1 cellular context compared by ENCODE assay signal in the genomic region with DNA sequence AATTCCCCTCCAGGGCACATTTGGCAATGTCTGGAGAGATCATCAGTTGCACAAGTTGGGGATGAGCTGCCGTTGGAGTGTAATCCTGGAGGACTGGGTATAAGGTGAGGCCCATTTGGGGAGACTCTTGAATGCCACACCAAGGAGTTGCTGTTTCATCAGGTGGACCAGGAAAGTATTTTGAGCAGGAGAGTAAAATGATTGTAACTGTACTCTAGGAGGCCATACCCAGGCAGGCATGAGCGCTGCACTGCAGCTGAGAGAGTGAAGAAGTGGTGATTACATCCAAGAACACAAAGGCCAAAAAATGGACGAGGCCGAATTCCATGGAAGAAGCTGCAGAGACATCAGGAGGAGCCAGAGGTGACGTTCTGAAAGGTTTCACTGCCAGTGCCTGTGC.
TF ChIP-seq lines count a peak whose summit lies in the region.

No MANE protein-coding gene starts in this region.

TF ChIP-seq in WTC11, 78 proteins besides CTCF, POLR2A, EP300 and RAD21 (continued from another document):
- TF ChIP-seq, protein P1, sequence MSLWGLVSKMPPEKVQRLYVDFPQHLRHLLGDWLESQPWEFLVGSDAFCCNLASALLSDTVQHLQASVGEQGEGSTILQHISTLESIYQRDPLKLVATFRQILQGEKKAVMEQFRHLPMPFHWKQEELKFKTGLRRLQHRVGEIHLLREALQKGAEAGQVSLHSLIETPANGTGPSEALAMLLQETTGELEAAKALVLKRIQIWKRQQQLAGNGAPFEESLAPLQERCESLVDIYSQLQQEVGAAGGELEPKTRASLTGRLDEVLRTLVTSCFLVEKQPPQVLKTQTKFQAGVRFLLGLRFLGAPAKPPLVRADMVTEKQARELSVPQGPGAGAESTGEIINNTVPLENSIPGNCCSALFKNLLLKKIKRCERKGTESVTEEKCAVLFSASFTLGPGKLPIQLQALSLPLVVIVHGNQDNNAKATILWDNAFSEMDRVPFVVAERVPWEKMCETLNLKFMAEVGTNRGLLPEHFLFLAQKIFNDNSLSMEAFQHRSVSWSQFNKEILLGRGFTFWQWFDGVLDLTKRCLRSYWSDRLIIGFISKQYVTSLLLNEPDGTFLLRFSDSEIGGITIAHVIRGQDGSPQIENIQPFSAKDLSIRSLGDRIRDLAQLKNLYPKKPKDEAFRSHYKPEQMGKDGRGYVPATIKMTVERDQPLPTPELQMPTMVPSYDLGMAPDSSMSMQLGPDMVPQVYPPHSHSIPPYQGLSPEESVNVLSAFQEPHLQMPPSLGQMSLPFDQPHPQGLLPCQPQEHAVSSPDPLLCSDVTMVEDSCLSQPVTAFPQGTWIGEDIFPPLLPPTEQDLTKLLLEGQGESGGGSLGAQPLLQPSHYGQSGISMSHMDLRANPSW (CRISPR knock-in tag; conservative IDR thresholded peaks at IDR 0.05; ENCODE audit: low read depth): no peak
- TF ChIP-seq ZNF219 (CRISPR knock-in tag; IDR thresholded peaks at IDR 0.05; ENCODE audit: borderline replicate concordance): no peak
- TF ChIP-seq GRHL2 (CRISPR knock-in tag; IDR thresholded peaks at IDR 0.05; ENCODE audit: insufficient replicate concordance, severe bottlenecking): no peak
- TF ChIP-seq, protein P2, sequence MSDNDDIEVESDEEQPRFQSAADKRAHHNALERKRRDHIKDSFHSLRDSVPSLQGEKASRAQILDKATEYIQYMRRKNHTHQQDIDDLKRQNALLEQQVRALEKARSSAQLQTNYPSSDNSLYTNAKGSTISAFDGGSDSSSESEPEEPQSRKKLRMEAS (CRISPR knock-in tag; IDR thresholded peaks at IDR 0.05): no peak
- TF ChIP-seq, protein P3, sequence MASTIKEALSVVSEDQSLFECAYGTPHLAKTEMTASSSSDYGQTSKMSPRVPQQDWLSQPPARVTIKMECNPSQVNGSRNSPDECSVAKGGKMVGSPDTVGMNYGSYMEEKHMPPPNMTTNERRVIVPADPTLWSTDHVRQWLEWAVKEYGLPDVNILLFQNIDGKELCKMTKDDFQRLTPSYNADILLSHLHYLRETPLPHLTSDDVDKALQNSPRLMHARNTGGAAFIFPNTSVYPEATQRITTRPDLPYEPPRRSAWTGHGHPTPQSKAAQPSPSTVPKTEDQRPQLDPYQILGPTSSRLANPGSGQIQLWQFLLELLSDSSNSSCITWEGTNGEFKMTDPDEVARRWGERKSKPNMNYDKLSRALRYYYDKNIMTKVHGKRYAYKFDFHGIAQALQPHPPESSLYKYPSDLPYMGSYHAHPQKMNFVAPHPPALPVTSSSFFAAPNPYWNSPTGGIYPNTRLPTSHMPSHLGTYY (CRISPR knock-in tag; IDR thresholded peaks at IDR 0.05): no peak
